Comparison of ENCODE assay signal across 15 cellular contexts in genomic region chr2:101802329-101802728, GRCh38.
DNase-seq lines count a peak whose midpoint lies in the region; ATAC-seq, FAIRE-seq and TF ChIP-seq lines count a peak whose summit lies in the region.
"Had no signal": no experiment of that assay in that cellular context is flagged by ENCODE, and none has a peak within 500 bp of the region (broad histone marks: within the 10 kb centered on the region; RNA-seq: fewer than 3 reads in every experiment).

No MANE protein-coding gene starts in this region.

- H3K27ac Mint-ChIP-seq in HFFc6 (peak overlapping the region; percentile 67), WTC11 (peak overlapping the region; percentile 10; the same call in 1 of the 2 replicates), chondrocyte (ENCODE audit: unreplicated experiment) (no peak overlapping the region)

- no peak; the same call in 1 of the 2 replicates for ATAC-seq in WTC11
- no peak for ATAC-seq in gastroesophageal sphincter
- no peak for ATAC-seq in GM18505 (IDR thresholded peaks at IDR 0.05; ENCODE audit: unreplicated experiment)
- ATAC-seq in HG03108 (IDR thresholded peaks at IDR 0.05; ENCODE audit: unreplicated experiment): no peak
- ATAC-seq: left ventricle myocardium superior had no signal

- DNase-seq in HFFc6: no peak
- no peak for DNase-seq in WTC11 (ENCODE audit: low spot score)
- peak; percentile 29 for DNase-seq in kidney tubule cell (ENCODE audit: low spot score)
- DNase-seq in small intestine: peak; percentile 71
- no peak for DNase-seq in chondrocyte (ENCODE audit: low spot score)
- DNase-seq: foreskin melanocyte, left ventricle myocardium superior, NCI-H146, psoas muscle had no signal

- H3K36me3 ChIP-seq in small intestine (ENCODE audit: control insufficient read depth in 2 of 2, insufficient read depth in 2 of 2, low read length in 2 of 2) (no peaks in the 10 kb centered on the region), gastroesophageal sphincter (no peaks in the 10 kb centered on the region)

- TF ChIP-seq EP300 in gastroesophageal sphincter (IDR thresholded peaks at IDR 0.05): no peak

- FAIRE-seq in small intestine (lab: Jason Lieb, UNC): no peak
- FAIRE-seq: D721Med, GM12878 had no signal

- TF ChIP-seq CTCF in HFFc6 (IDR thresholded peaks at IDR 0.05): no peak
- TF ChIP-seq CTCF in WTC11 (IDR thresholded peaks at IDR 0.05): no peak
- no peak for TF ChIP-seq CTCF in gastroesophageal sphincter (IDR thresholded peaks at IDR 0.05)
- TF ChIP-seq CTCF in chondrocyte (IDR thresholded peaks at IDR 0.05): no peak

- POLR2A ChIA-PET in WTC11 (lab: Charles Lee): no interaction called here

- no peak overlapping the region for H3K27ac ChIP-seq in small intestine (ENCODE audit: low read depth in 1 of 2, low read length in 1 of 2)
- no peak overlapping the region for H3K27ac ChIP-seq in gastroesophageal sphincter
- H3K27ac ChIP-seq: psoas muscle, VCaP had no signal

- no peak overlapping the region for H3K4me3 ChIP-seq in small intestine (ENCODE audit: low read depth in 1 of 2, low read length in 2 of 2)
- no peak overlapping the region for H3K4me3 ChIP-seq in gastroesophageal sphincter
- H3K4me3 ChIP-seq: GM12878, psoas muscle had no signal

- H3K4me1 ChIP-seq in small intestine (ENCODE audit: control insufficient read depth in 2 of 2, insufficient read depth in 1 of 2, low read depth in 1 of 2, low read length in 1 of 2): peaks cover 5 to 12% of the 10 kb centered on the region in 2 donors
- peaks cover 0 to 40% (median 11%) of the 10 kb centered on the region in 3 donors for H3K4me1 ChIP-seq in gastroesophageal sphincter

- H3K9me3 ChIP-seq in small intestine (ENCODE audit: control insufficient read depth, low read depth) (no peaks in the 10 kb centered on the region), gastroesophageal sphincter (no peaks in the 10 kb centered on the region)
- H3K9me3 ChIP-seq: psoas muscle had no signal

- H3K9me3 Mint-ChIP-seq in HFFc6: no peaks in the 10 kb centered on the region
- H3K9me3 Mint-ChIP-seq in WTC11: no peaks in the 10 kb centered on the region
- no peaks in the 10 kb centered on the region for H3K9me3 Mint-ChIP-seq in chondrocyte (ENCODE audit: low read depth)

- H3K27me3 ChIP-seq in small intestine (ENCODE audit: control insufficient read depth in 2 of 2, insufficient read depth in 2 of 2, low read length in 2 of 2): no peaks in the 10 kb centered on the region
- no peaks in the 10 kb centered on the region for H3K27me3 ChIP-seq in gastroesophageal sphincter

- H3K4me3 Mint-ChIP-seq in HFFc6 (no peak overlapping the region), WTC11 (no peak overlapping the region), chondrocyte (ENCODE audit: unreplicated experiment) (no peak overlapping the region)

- H3K4me1 Mint-ChIP-seq in HFFc6 (ENCODE audit: low read depth): peaks cover 80% of the 10 kb centered on the region
- peaks cover 46% of the 10 kb centered on the region for H3K4me1 Mint-ChIP-seq in WTC11
- H3K4me1 Mint-ChIP-seq in chondrocyte (ENCODE audit: low read depth): peaks cover 49% of the 10 kb centered on the region

- WGBS in small intestine, 3 donors: 50 to 74% (median 54%) methylated on average over 5 of the region's 5 CpGs
- 85 to 89% methylated on average over 5 of the region's 5 CpGs for WGBS in gastroesophageal sphincter (ENCODE audit: low coverage in 1 of 2), 2 donors

- peaks cover 16% of the 10 kb centered on the region for H3K36me3 Mint-ChIP-seq in HFFc6 (ENCODE audit: low read depth)
- no peaks in the 10 kb centered on the region for H3K36me3 Mint-ChIP-seq in WTC11
- no peaks in the 10 kb centered on the region for H3K36me3 Mint-ChIP-seq in chondrocyte (ENCODE audit: low read depth)

- CTCF ChIA-PET in WTC11 (lab: Charles Lee): interaction anchor here (1.0 to 1.3 kb wide), 2 partner anchors 9 to 21 kb away, joined by 3 to 10 read pairs; no protein-coding TSS in a partner anchor

- TF ChIP-seq POLR2A in gastroesophageal sphincter (IDR thresholded peaks at IDR 0.05): no peak
- TF ChIP-seq POLR2A in GM18505 (IDR thresholded peaks at IDR 0.05; ENCODE audit: borderline replicate concordance, extremely low read depth, insufficient read depth, insufficient read length): no peak

- H3K27me3 Mint-ChIP-seq in HFFc6 (ENCODE audit: insufficient read depth): no peaks in the 10 kb centered on the region; the same call in 1 of the 2 replicates
- H3K27me3 Mint-ChIP-seq in WTC11 (ENCODE audit: low read depth): no peaks in the 10 kb centered on the region
- no peaks in the 10 kb centered on the region for H3K27me3 Mint-ChIP-seq in chondrocyte (ENCODE audit: low read depth)

TF ChIP-seq in WTC11, 78 proteins besides CTCF, POLR2A, EP300 and RAD21:
- TF ChIP-seq NFATC4 (CRISPR knock-in tag; IDR thresholded peaks at IDR 0.05): no peak
- no peak for TF ChIP-seq FOXP1 (CRISPR knock-in tag; IDR thresholded peaks at IDR 0.05; ENCODE audit: borderline replicate concordance)
- no peak for TF ChIP-seq ZNF263 (CRISPR knock-in tag; IDR thresholded peaks at IDR 0.05; ENCODE audit: low read depth)
- TF ChIP-seq ATF1 (CRISPR knock-in tag; IDR thresholded peaks at IDR 0.05): no peak
- no peak for TF ChIP-seq NFE2L1 (CRISPR knock-in tag; IDR thresholded peaks at IDR 0.05)
- no peak for TF ChIP-seq E2F4 (CRISPR knock-in tag; IDR thresholded peaks at IDR 0.05; ENCODE audit: borderline replicate concordance, low read depth)
- TF ChIP-seq JAZF1 (CRISPR knock-in tag; IDR thresholded peaks at IDR 0.05): no peak
- no peak for TF ChIP-seq ZNF423 (CRISPR knock-in tag; IDR thresholded peaks at IDR 0.05)
- TF ChIP-seq ATF2 (CRISPR knock-in tag; IDR thresholded peaks at IDR 0.05; ENCODE audit: borderline replicate concordance, low read depth): no peak
- no peak for TF ChIP-seq CREB1 (CRISPR knock-in tag; IDR thresholded peaks at IDR 0.05)

Comparison
In these comparisons a context has a peak if more than half of its experiments do, and no peak if none do; other contexts are left out.
1. DNase-seq: peak in kidney tubule cell (single experiment) and small intestine (single experiment); none in HFFc6 (single experiment), WTC11 (single experiment) and chondrocyte (single experiment).